Comparison of ENCODE assay signal across 25 cellular contexts in the genomic region with DNA sequence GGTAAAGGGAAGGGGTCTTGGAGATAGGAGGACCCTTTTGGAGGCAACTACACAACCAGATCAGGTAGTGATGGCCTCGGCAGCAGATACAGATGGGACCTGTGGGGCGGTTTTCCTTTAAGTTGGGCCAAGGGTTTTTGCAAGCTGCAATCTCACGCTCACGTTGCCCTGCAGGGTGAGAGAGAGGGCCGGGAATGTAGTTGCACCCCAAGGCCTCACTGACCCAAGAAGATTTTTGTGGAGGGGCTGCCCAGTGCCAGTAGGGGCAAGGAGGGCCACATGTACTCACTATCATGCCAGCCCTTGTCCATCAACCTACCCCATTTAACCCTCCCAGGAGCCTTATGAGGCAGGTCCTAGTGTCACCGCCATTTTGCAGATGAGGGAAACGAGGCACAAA. TPM values are rescaled to one million over a fixed set of nuclear protein-coding genes. Genes with fewer than 3 reads are reported as not detected.
A peak's percentile ranks its signal among the peaks of the same experiment; 100 is the strongest.
DNase-seq lines count a peak whose midpoint lies in the region; ATAC-seq, FAIRE-seq and TF ChIP-seq lines count a peak whose summit lies in the region.
"Had no signal": no experiment of that assay in that cellular context is flagged by ENCODE, and none has a peak within 500 bp of the region (broad histone marks: within the 10 kb centered on the region; RNA-seq: fewer than 3 reads in every experiment).

No MANE protein-coding gene starts in this region.

- no peak overlapping the region for H2BK15ac ChIP-seq in neuronal stem cell (ENCODE audit: low read length)

- H3K4ac ChIP-seq in neuronal stem cell (ENCODE audit: low read length) = no peak overlapping the region

- H2BK12ac ChIP-seq in neuronal stem cell (ENCODE audit: low read length) = no peak overlapping the region

- H3K27me3 ChIP-seq in right lobe of liver = no peaks in the 10 kb centered on the region
- H3K27me3 ChIP-seq in HepG2 (ENCODE audit: control insufficient read depth in 1 of 2, insufficient read depth in 2 of 2, low read length in 2 of 2) = peaks cover 11 to 38% of the 10 kb centered on the region in 2 experiments
- no peaks in the 10 kb centered on the region for H3K27me3 ChIP-seq in right cardiac atrium (ENCODE audit: control insufficient read depth, insufficient read depth)
- H3K27me3 ChIP-seq in skeletal muscle tissue (ENCODE audit: control insufficient read depth in 3 of 3, insufficient read depth in 3 of 3, low read length in 3 of 3) = no peaks in the 10 kb centered on the region
- H3K27me3 ChIP-seq in vagina = no peaks in the 10 kb centered on the region
- H3K27me3 ChIP-seq in neuronal stem cell (ENCODE audit: control insufficient read depth in 3 of 3, insufficient read depth in 3 of 3, low read depth in 1 of 3, low read length in 3 of 3) = no peaks in the 10 kb centered on the region
- H3K27me3 ChIP-seq: hepatocyte, Peyer's patch had no signal

- H3K79me1 ChIP-seq in neuronal stem cell (ENCODE audit: low read depth, low read length) = no peaks in the 10 kb centered on the region

- CTCF ChIA-PET in HepG2 (lab: Yijun Ruan, JAX; ENCODE audit: low intra/inter-chr PET ratio, low total read pairs) = no interaction called here

- FAIRE-seq in HepG2 (lab: Jason Lieb, UNC) = no peak

- POLR2A ChIA-PET in HepG2 (lab: Yijun Ruan, JAX) = no interaction called here

- TF ChIP-seq POLR2A in right lobe of liver (IDR thresholded peaks at IDR 0.05) (no peak), HepG2 (IDR thresholded peaks at IDR 0.05; ENCODE audit: insufficient read depth in 1 of 2, low read depth in 2 of 2, low read length in 2 of 2) (no peak), vagina (IDR thresholded peaks at IDR 0.05) (no peak)

- H3K4me3 ChIP-seq in right lobe of liver = no peak overlapping the region
- no peak overlapping the region for H3K4me3 ChIP-seq in HepG2 (replicated peaks in 1 of 3; ENCODE audit: insufficient read depth in 1 of 3, low read depth in 2 of 3, low read length in 3 of 3)
- H3K4me3 ChIP-seq in right cardiac atrium (ENCODE audit: low read length) = no peak overlapping the region
- no peak overlapping the region for H3K4me3 ChIP-seq in skeletal muscle tissue (ENCODE audit: low read length in 3 of 3)
- H3K4me3 ChIP-seq in vagina = no peak overlapping the region
- no peak overlapping the region for H3K4me3 ChIP-seq in neuronal stem cell (ENCODE audit: low read length in 2 of 2)
- H3K4me3 ChIP-seq: hepatocyte, Peyer's patch had no signal

- no peak overlapping the region for H3K14ac ChIP-seq in neuronal stem cell (ENCODE audit: low read length)

- H3K4me2 ChIP-seq in HepG2 (ENCODE audit: low read depth, low read length) (no peak overlapping the region), neuronal stem cell (ENCODE audit: insufficient read depth, low read length, poor library complexity, severe bottlenecking) (no peak overlapping the region)
- H3K4me2 ChIP-seq: hepatocyte had no signal

- no peak overlapping the region for H2AFZ ChIP-seq in HepG2 (ENCODE audit: low read length)
- no peak overlapping the region for H2AFZ ChIP-seq in neuronal stem cell (ENCODE audit: low read length)
- H2AFZ ChIP-seq: hepatocyte had no signal

- H3K79me2 ChIP-seq in HepG2 (ENCODE audit: insufficient read depth, low read length) = no peaks in the 10 kb centered on the region
- H3K79me2 ChIP-seq: hepatocyte had no signal

- H4K8ac ChIP-seq in neuronal stem cell (ENCODE audit: low read depth, low read length) = no peak overlapping the region

- H3K9me3 ChIP-seq in right lobe of liver (no peaks in the 10 kb centered on the region), HepG2 (ENCODE audit: low read length) (no peaks in the 10 kb centered on the region), right cardiac atrium (ENCODE audit: control insufficient read depth, low read length) (no peaks in the 10 kb centered on the region), skeletal muscle tissue (ENCODE audit: control insufficient read depth in 3 of 3, low read length in 3 of 3) (no peaks in the 10 kb centered on the region), vagina (no peaks in the 10 kb centered on the region), neuronal stem cell (replicated peaks in 1 of 2; ENCODE audit: control insufficient read depth in 2 of 2, insufficient read depth in 1 of 2, low read depth in 1 of 2, low read length in 2 of 2) (no peaks in the 10 kb centered on the region)

- no peaks in the 10 kb centered on the region for H4K20me1 ChIP-seq in HepG2 (ENCODE audit: insufficient read depth, low read length)

- H4K91ac ChIP-seq in neuronal stem cell (ENCODE audit: low read depth, low read length, poor library complexity) = no peak overlapping the region

- BruUV-seq in HepG2 (replicated peaks; lab: Mats Ljungman, UMichigan) = no TSS peak

- TF ChIP-seq RAD21 in HepG2 (CRISPR knock-in tag; IDR thresholded peaks at IDR 0.05) = no peak

- H3K27ac ChIP-seq in right lobe of liver (peak overlapping the region in 1 of 3 donors; percentile 93), HepG2 (ENCODE audit: extremely low read length, insufficient read depth, low read length) (no peak overlapping the region), right cardiac atrium (ENCODE audit: low read length) (no peak overlapping the region), skeletal muscle tissue (ENCODE audit: low read depth, low read length) (peak overlapping the region; percentile 98), vagina (peak overlapping the region; percentile 90), neuronal stem cell (replicated peaks; ENCODE audit: low read length) (no peak overlapping the region)
- H3K27ac ChIP-seq: hepatocyte had no signal

- no peak overlapping the region for H3K9ac ChIP-seq in HepG2 (ENCODE audit: insufficient read depth, low read depth, low read length)
- H3K9ac ChIP-seq in skeletal muscle tissue (ENCODE audit: low read depth in 1 of 3, low read length in 3 of 3) = peak overlapping the region in 1 of 3 donors; percentile 85
- H3K9ac ChIP-seq in neuronal stem cell (ENCODE audit: low read depth, low read length, poor library complexity) = no peak overlapping the region

- no peak overlapping the region for H2BK5ac ChIP-seq in neuronal stem cell (ENCODE audit: low read length)

- peaks cover 0 to 18% (median 5%) of the 10 kb centered on the region in 4 donors for H3K4me1 ChIP-seq in right lobe of liver
- H3K4me1 ChIP-seq in HepG2 (ENCODE audit: insufficient read depth, low read length) = no peaks in the 10 kb centered on the region
- peaks cover 14% of the 10 kb centered on the region for H3K4me1 ChIP-seq in right cardiac atrium (ENCODE audit: control insufficient read depth, insufficient read depth, low read length)
- H3K4me1 ChIP-seq in skeletal muscle tissue (ENCODE audit: control insufficient read depth in 3 of 3, insufficient read depth in 3 of 3, low read length in 3 of 3) = peaks cover 33 to 42% (median 34%) of the 10 kb centered on the region in 3 donors
- H3K4me1 ChIP-seq in vagina = peaks cover 52% of the 10 kb centered on the region
- peaks cover 7 to 12% of the 10 kb centered on the region in 2 donors for H3K4me1 ChIP-seq in neuronal stem cell (ENCODE audit: control insufficient read depth in 2 of 2, insufficient read depth in 1 of 2, low read depth in 1 of 2, low read length in 2 of 2)

- in situ Hi-C loops in HepG2 (cut with HindIII; ENCODE audit: extremely low pct_ligation_motif_present, low pct_unique_long_range_greater_than_20kb) = no loop called here

- intact Hi-C loops in right lobe of liver (cut with DNase I) (no loop called here), HepG2 (cut with micrococcal nuclease; ENCODE audit: unreplicated experiment) (no loop called here), right cardiac atrium (cut with DNase I) (loop anchor here in 2 of 4 donors (5.0 kb wide), 2 partner anchors 45 to 125 kb away; a partner anchor contains a TSS), vagina (cut with DNase I) (loop anchor here (5.0 kb wide), 1 partner anchor 125 kb away; a partner anchor contains a TSS)

- H3K18ac ChIP-seq in neuronal stem cell (ENCODE audit: low read length) = no peak overlapping the region

- H2AK5ac ChIP-seq in neuronal stem cell (ENCODE audit: low read depth, low read length) = no peak overlapping the region

- WGBS in right lobe of liver (ENCODE audit: insufficient coverage, low coverage, low lambda C conversion rate, missing lambda C conversion rate) = 100% methylated on average over 1 of the region's 7 CpGs
- 14% methylated on average over 4 of the region's 7 CpGs for WGBS in HepG2 (ENCODE audit: low lambda C conversion rate)
- WGBS in right cardiac atrium = 94% methylated on average over 7 of the region's 7 CpGs
- no CpG with 5 or more reads among the region's 7 CpGs for WGBS in neuronal stem cell (ENCODE audit: extremely low coverage in 2 of 2, insufficient read length in 2 of 2, insufficient replicate concordance in 1 of 2), 2 donors

- no peak overlapping the region for H3K23ac ChIP-seq in neuronal stem cell (ENCODE audit: low read depth, low read length, poor library complexity)

- TF ChIP-seq EP300 in HepG2 (IDR thresholded peaks at IDR 0.05; ENCODE audit: low read depth in 2 of 2, low read length in 2 of 2) (no peak), HepG2 (CRISPR knock-in tag; IDR thresholded peaks at IDR 0.05; ENCODE audit: borderline replicate concordance) (no peak)

- ATAC-seq in right lobe of liver (no peak), HepG2 (no peak), right cardiac atrium (no peak)
- ATAC-seq: CD8-positive, alpha-beta T cell; stimulated activated memory B cell treated with anti-CD40 and anti-IgM and Interleukin-4, amounts not matched to agents 10 μg/mL and 1 μg/mL and 100 μg/mL, for 72 hours had no signal

- TF ChIP-seq CTCF in right lobe of liver (IDR thresholded peaks at IDR 0.05) (no peak), HepG2 (CRISPR knock-in tag; IDR thresholded peaks at IDR 0.05) (no peak), vagina (IDR thresholded peaks at IDR 0.05) (no peak)

- no peaks in the 10 kb centered on the region for H3K36me3 ChIP-seq in right lobe of liver
- H3K36me3 ChIP-seq in HepG2 (replicated peaks in 1 of 2; ENCODE audit: control insufficient read depth in 1 of 2, insufficient read depth in 2 of 2, low read length in 2 of 2) = no peaks in the 10 kb centered on the region
- no peaks in the 10 kb centered on the region for H3K36me3 ChIP-seq in skeletal muscle tissue (ENCODE audit: control insufficient read depth in 3 of 3, insufficient read depth in 3 of 3, low read length in 3 of 3)
- H3K36me3 ChIP-seq in vagina = no peaks in the 10 kb centered on the region
- H3K36me3 ChIP-seq in neuronal stem cell (replicated peaks in 1 of 2; ENCODE audit: control insufficient read depth in 2 of 2, insufficient read depth in 2 of 2, low read length in 2 of 2) = no peaks in the 10 kb centered on the region
- H3K36me3 ChIP-seq: Peyer's patch had no signal

- DNase-seq in right lobe of liver = peak in 2 of 3 donors; percentile 1 to 19
- no peak for DNase-seq in HepG2 (ENCODE audit: low spot score)
- DNase-seq in right cardiac atrium = peak in 2 of 3 donors; percentile 7 to 26
- DNase-seq in vagina (ENCODE audit: extremely low spot score in 2 of 2) = no peak
- no peak for DNase-seq in neuronal stem cell (ENCODE audit: low spot score)
- DNase-seq in NCI-H446 (lab: John Stamatoyannopoulos, UW) = no peak
- no peak for DNase-seq in activated CD8-positive, alpha-beta memory T cell treated with anti-CD3 and anti-CD28 coated beads for 24 hours
- DNase-seq: activated CD4-positive, alpha-beta T cell treated with anti-CD3 and anti-CD28 coated beads for 48 hours; activated effector memory CD4-positive, alpha-beta T cell treated with anti-CD3 and anti-CD28 coated beads, Interleukin-2, amount 50 U/mL, for 16 hours; activated naive CD8-positive, alpha-beta T cell treated with anti-CD3 and anti-CD28 coated beads, Interleukin-2, amount 10 ng/mL, durations not matched to agents 7 days and 5 days; activated T-cell treated with anti-CD3 and anti-CD28 coated beads, Interleukin-2, amount 50 U/mL, for 24 hours; CD8-positive, alpha-beta T cell; cortex of kidney; erythroblast; foreskin fibroblast; HCEC 1CT; NCI-H1092; NCI-H1694 treated with DMSO at 0.1 percent for 48 hours; NCI-H82; Peyer's patch; SW 1271; T-helper 9 cell had no signal

- no peak overlapping the region for H2BK120ac ChIP-seq in neuronal stem cell (ENCODE audit: low read depth, low read length)

RNA-seq across cellular contexts. Expression of a gene that starts 57.7 kb away (rescaled TPM):
- total RNA-seq in right lobe of liver = 10 to 100 TPM; 11.9 to 21.8 (median 17.8) TPM
- total RNA-seq in HepG2 (2016; rRNA removed; fragmentation: Illumina TruSeq; extraction: Trizol) = 3.4 and 3.8 TPM in 2 replicates
- 1.4 and 1.6 TPM in 2 replicates for total RNA-seq in HepG2 (2016; cell fraction: cytosol; rRNA removed; fragmentation: Illumina TruSeq; extraction: Trizol; ENCODE audit: low read depth)
- 2.6 and 3.9 TPM in 2 replicates for total RNA-seq in HepG2 (2016; cell fraction: insoluble cytoplasmic fraction; rRNA removed; fragmentation: Illumina TruSeq; extraction: Trizol)
- total RNA-seq in HepG2 (2016; cell fraction: membrane; rRNA removed; fragmentation: Illumina TruSeq; extraction: Trizol) = 5.9 and 6.0 TPM in 2 replicates
- 6.6 and 8.7 TPM in 2 replicates for total RNA-seq in HepG2 (2016; cell fraction: nucleus; rRNA removed; fragmentation: Illumina TruSeq; extraction: Trizol)
- 8.0 and 8.9 TPM in 2 replicates for polyA plus RNA-seq in HepG2 (2011; rRNA removed)
- polyA plus RNA-seq in HepG2 (2011; cell fraction: cytosol; rRNA removed) = 9.0 and 9.2 TPM in 2 replicates
- polyA plus RNA-seq in HepG2 (2011; cell fraction: nucleus; rRNA removed) = 13.1 and 15.6 TPM in 2 replicates
- 10.5 and 11.5 TPM in 2 replicates for polyA plus RNA-seq in HepG2 (2012)
- polyA plus RNA-seq in HepG2 (2016; cell fraction: cytosol; fragmentation: Illumina TruSeq; extraction: Trizol; ENCODE audit: low read depth) = 3.5 and 4.0 TPM in 2 replicates
- 8.8 and 12.5 TPM in 2 replicates for polyA plus RNA-seq in HepG2 (2016; cell fraction: insoluble cytoplasmic fraction; fragmentation: Illumina TruSeq; extraction: Trizol; ENCODE audit: low read depth)
- 12.1 and 12.7 TPM in 2 replicates for polyA plus RNA-seq in HepG2 (2016; cell fraction: membrane; fragmentation: Illumina TruSeq; extraction: Trizol; ENCODE audit: low read depth)
- polyA plus RNA-seq in HepG2 (2016; cell fraction: nucleus; fragmentation: Illumina TruSeq; extraction: Trizol; ENCODE audit: insufficient read depth, low read depth) = 27.6 and 29.1 TPM in 2 replicates
- polyA minus RNA-seq in HepG2 (2011; rRNA and poly(A)+ RNA removed; ENCODE audit: low replicate concordance) = 10.4 TPM in 2 replicates
- polyA minus RNA-seq in HepG2 (2011; cell fraction: cytosol; rRNA and poly(A)+ RNA removed) = 8.1 and 8.3 TPM in 2 replicates
- polyA minus RNA-seq in HepG2 (2011; cell fraction: nucleus; rRNA and poly(A)+ RNA removed) = 3.1 and 5.0 TPM in 2 replicates
- total RNA-seq in right cardiac atrium = 10 to 100 TPM; 34.7 to 48.2 (median 40.5) TPM
- polyA plus RNA-seq in right cardiac atrium = 26.4 TPM
- total RNA-seq in skeletal muscle tissue = 9.9 TPM
- 39.0 TPM for total RNA-seq in vagina
- polyA plus RNA-seq in neuronal stem cell (2013, experiment 1 of 2) = 92.8 TPM
- polyA plus RNA-seq in neuronal stem cell (2013, experiment 2 of 2) = 91.3 TPM

Comparison
In these comparisons a context has a peak if more than half of its experiments do, and no peak if none do; other contexts are left out.
1. DNase-seq: peak in right lobe of liver (2 of 3) and right cardiac atrium (2 of 3); none in HepG2 (single experiment), vagina (0 of 2), neuronal stem cell (single experiment), NCI-H446 (0 of 2) and activated CD8-positive, alpha-beta memory T cell treated with anti-CD3 and anti-CD28 coated beads for 24 hours (single experiment).
2. H3K27ac ChIP-seq: peak in skeletal muscle tissue (single experiment) and vagina (single experiment); none in HepG2 (single experiment), right cardiac atrium (single experiment) and neuronal stem cell (single experiment).